In genomic region chr5:149853019-149853648, GRCh38 we compare ENCODE assay signal across 8 cellular contexts.
DNase-seq lines count a peak whose midpoint lies in the region; ATAC-seq and TF ChIP-seq lines count a peak whose summit lies in the region.

No MANE protein-coding gene starts in this region.

- H3K36me3 ChIP-seq in ascending aorta (no peaks in the 10 kb centered on the region), hepatocyte (replicated peaks; ENCODE audit: insufficient read depth, low read depth) (no peaks in the 10 kb centered on the region)
- H3K36me3 ChIP-seq in effector memory CD4-positive, alpha-beta T cell (ENCODE audit: control insufficient read depth, insufficient read depth, low read length) = no peaks in the 10 kb centered on the region

- DNase-seq in AML-193 (lab: John Stamatoyannopoulos, UW) (peak; percentile 54 to 63), SHP77 treated with DMSO at 0.1 percent for 48 hours (lab: John Stamatoyannopoulos, UW) (peak; percentile 58), ascending aorta (ENCODE audit: low spot score in 2 of 2) (peak in 1 of 2 donors; percentile 87), hepatocyte (ENCODE audit: low spot score) (peak; percentile 82), retinal pigment epithelial cell (ENCODE audit: low read depth) (peak; percentile 34)
- no peak for DNase-seq in effector memory CD4-positive, alpha-beta T cell

- H3K27ac ChIP-seq in ascending aorta (no peak overlapping the region), hepatocyte (peak overlapping the region; percentile 87)
- H3K27ac ChIP-seq in effector memory CD4-positive, alpha-beta T cell (ENCODE audit: insufficient read depth, low read length, poor library complexity, severe bottlenecking) = no peak overlapping the region

- H3K4me3 ChIP-seq in ascending aorta (no peak overlapping the region), hepatocyte (no peak overlapping the region), retinal pigment epithelial cell (ENCODE audit: low read length) (no peak overlapping the region)
- no peak overlapping the region for H3K4me3 ChIP-seq in effector memory CD4-positive, alpha-beta T cell (ENCODE audit: insufficient read depth, low read depth, low read length, poor library complexity, severe bottlenecking)

- H3K79me2 ChIP-seq in hepatocyte = no peaks in the 10 kb centered on the region

- no peaks in the 10 kb centered on the region for H4K20me1 ChIP-seq in hepatocyte (ENCODE audit: insufficient read depth, poor library complexity, severe bottlenecking)

- ATAC-seq in GM18519 (IDR thresholded peaks at IDR 0.05; ENCODE audit: low FRiP score, unreplicated experiment) (peak; percentile 63), HG03439 (IDR thresholded peaks at IDR 0.05; ENCODE audit: unreplicated experiment) (peak; percentile 60)

- H3K9me3 ChIP-seq in ascending aorta (no peaks in the 10 kb centered on the region), hepatocyte (ENCODE audit: low read depth) (no peaks in the 10 kb centered on the region)
- no peaks in the 10 kb centered on the region for H3K9me3 ChIP-seq in effector memory CD4-positive, alpha-beta T cell (ENCODE audit: control insufficient read depth, low read length)

- H3K4me2 ChIP-seq in hepatocyte = peak overlapping the region; percentile 34

- TF ChIP-seq CTCF in ascending aorta (IDR thresholded peaks at IDR 0.05) (peak; percentile 64 to 86 (median 77)), hepatocyte (IDR thresholded peaks at IDR 0.05; ENCODE audit: poor library complexity) (peak; percentile 86), retinal pigment epithelial cell (conservative IDR thresholded peaks at IDR 0.05; ENCODE audit: low read depth, low read length) (peak; percentile 96)

- H2AFZ ChIP-seq in hepatocyte = no peak overlapping the region

- H3K4me1 ChIP-seq in ascending aorta = peaks cover 0 to 4% of the 10 kb centered on the region in 2 donors
- H3K4me1 ChIP-seq in hepatocyte (ENCODE audit: insufficient read depth) = peaks cover 9% of the 10 kb centered on the region
- no peaks in the 10 kb centered on the region for H3K4me1 ChIP-seq in effector memory CD4-positive, alpha-beta T cell (ENCODE audit: control insufficient read depth, insufficient read depth, low read length, poor library complexity, severe bottlenecking)

- H3K27me3 ChIP-seq in ascending aorta (no peaks in the 10 kb centered on the region), hepatocyte (no peaks in the 10 kb centered on the region)
- no peaks in the 10 kb centered on the region for H3K27me3 ChIP-seq in effector memory CD4-positive, alpha-beta T cell (replicated peaks; ENCODE audit: control insufficient read depth, insufficient read depth, low read length, poor library complexity, severe bottlenecking)

- intact Hi-C loops in ascending aorta (cut with DNase I) = loop anchor here (5.0 kb wide), 1 partner anchor 109 kb away; the partner anchor contains the start of gene SLC26A2

- 30% methylated on average over 10 of the region's 10 CpGs for WGBS in hepatocyte (ENCODE audit: low lambda C conversion rate, missing lambda C conversion rate)

- H3K9me2 ChIP-seq in hepatocyte (replicated peaks; ENCODE audit: insufficient read depth) = no peaks in the 10 kb centered on the region

Comparison
In these comparisons a context has a peak if more than half of its experiments do, and no peak if none do; other contexts are left out.
1. DNase-seq: peak in AML-193 (2 of 2), SHP77 treated with DMSO at 0.1 percent for 48 hours (single experiment), hepatocyte (single experiment) and retinal pigment epithelial cell (single experiment); none in effector memory CD4-positive, alpha-beta T cell (0 of 3).
2. Peak in every context shown above with its lines, with median percentiles within 50 percentile points of each other: CTCF ChIP-seq.